ENCODE assay signal across 7 cellular contexts in genomic region chr1:151327903-151328674, GRCh38. TPM values are rescaled to one million over a fixed set of nuclear protein-coding genes. Genes with fewer than 3 reads are reported as not detected.
DNase-seq lines count a peak whose midpoint lies in the region; ATAC-seq and TF ChIP-seq lines count a peak whose summit lies in the region.

No MANE protein-coding gene starts in this region.

- POLR2A ChIA-PET in T-cell (lab: Charles Lee): interaction anchor here (0.5 to 1.2 kb wide), 6 partner anchors 10 to 940 kb away, joined by 3 to 6 read pairs (median 3); partner anchors contain the start of gene PSMB4 (in 1 of the 2)

- ATAC-seq in GM18511 (IDR thresholded peaks at IDR 0.05; ENCODE audit: unreplicated experiment) (peak; percentile 20), HG02759 (IDR thresholded peaks at IDR 0.05; ENCODE audit: unreplicated experiment) (peak; percentile 13), T-cell (replicated peaks in 1 of 4) (peak; percentile 11 to 19 (median 14)), HG03432 (IDR thresholded peaks at IDR 0.05; ENCODE audit: unreplicated experiment) (no peak)

- H4K20me1 ChIP-seq in fibroblast of lung (ENCODE audit: control insufficient read depth, extremely low read depth, insufficient read depth, low read length): no peaks in the 10 kb centered on the region

- CTCF ChIA-PET in T-cell (lab: Charles Lee): interaction anchor here in 1 of 2 donors (0.5 to 2.7 kb wide), 8 partner anchors 10 to 133 kb away, joined by 3 to 36 read pairs (median 4); partner anchors contain the start of genes PSMB4 and RFX5

- H3K4me3 ChIP-seq in fibroblast of lung (replicated peaks in 1 of 4; ENCODE audit: control extremely low read depth in 1 of 4, insufficient read depth in 1 of 4, low read depth in 3 of 4, low read length in 4 of 4): peak overlapping the region; percentile 38 to 93 (median 92)
- peak overlapping the region; percentile 62 to 77 for H3K4me3 ChIP-seq in neuronal stem cell (ENCODE audit: low read length in 2 of 2)

- H3K27ac ChIP-seq in fibroblast of lung (ENCODE audit: insufficient read depth, low read length) (peak overlapping the region; percentile 93), neuronal stem cell (replicated peaks; ENCODE audit: low read length) (peak overlapping the region; percentile 59)

- peaks cover 29 to 41% (median 41%) of the 10 kb centered on the region in 3 donors for H3K4me1 Mint-ChIP-seq in T-cell

- H3K9me3 Mint-ChIP-seq in T-cell: no peaks in the 10 kb centered on the region

- peak overlapping the region; percentile 63 for H2BK12ac ChIP-seq in neuronal stem cell (ENCODE audit: low read length)

- peak overlapping the region; percentile 41 for H3K9ac ChIP-seq in fibroblast of lung (ENCODE audit: insufficient read depth, low read length)
- H3K9ac ChIP-seq in neuronal stem cell (ENCODE audit: low read depth, low read length, poor library complexity): peak overlapping the region; percentile 64

- H3K79me1 ChIP-seq in neuronal stem cell (ENCODE audit: low read depth, low read length): peaks cover 3% of the 10 kb centered on the region

- H4K8ac ChIP-seq in neuronal stem cell (ENCODE audit: low read depth, low read length): peak overlapping the region; percentile 93

- H3K36me3 Mint-ChIP-seq in T-cell: peaks cover 13% of the 10 kb centered on the region

- H2BK15ac ChIP-seq in neuronal stem cell (ENCODE audit: low read length): peak overlapping the region; percentile 58

- H3K27me3 ChIP-seq in fibroblast of lung (ENCODE audit: control insufficient read depth, insufficient read depth, low read length): no peaks in the 10 kb centered on the region
- H3K27me3 ChIP-seq in neuronal stem cell (ENCODE audit: control insufficient read depth in 3 of 3, insufficient read depth in 3 of 3, low read depth in 1 of 3, low read length in 3 of 3): no peaks in the 10 kb centered on the region

- H3K9me3 ChIP-seq in fibroblast of lung (ENCODE audit: control insufficient read depth, insufficient read depth, low read depth, low read length) (no peaks in the 10 kb centered on the region), neuronal stem cell (replicated peaks in 1 of 2; ENCODE audit: control insufficient read depth in 2 of 2, insufficient read depth in 1 of 2, low read depth in 1 of 2, low read length in 2 of 2) (no peaks in the 10 kb centered on the region)

- peaks cover 5% of the 10 kb centered on the region for H3K4me1 ChIP-seq in fibroblast of lung (ENCODE audit: control insufficient read depth, extremely low read depth, insufficient read depth, low read length)
- peaks cover 4 to 9% of the 10 kb centered on the region in 2 donors for H3K4me1 ChIP-seq in neuronal stem cell (ENCODE audit: control insufficient read depth in 2 of 2, insufficient read depth in 1 of 2, low read depth in 1 of 2, low read length in 2 of 2)

- H3K4me3 Mint-ChIP-seq in T-cell: peak overlapping the region; percentile 88 to 98 (median 96)

- no peak overlapping the region for H2AK5ac ChIP-seq in neuronal stem cell (ENCODE audit: low read depth, low read length)

- H3K23ac ChIP-seq in neuronal stem cell (ENCODE audit: low read depth, low read length, poor library complexity): no peak overlapping the region

- H2BK120ac ChIP-seq in neuronal stem cell (ENCODE audit: low read depth, low read length): no peak overlapping the region

- H3K4ac ChIP-seq in neuronal stem cell (ENCODE audit: low read length): no peak overlapping the region

- peaks cover 3% of the 10 kb centered on the region for H3K36me3 ChIP-seq in fibroblast of lung (ENCODE audit: control insufficient read depth, insufficient read depth, low read length)
- peaks cover 7 to 19% of the 10 kb centered on the region in 2 donors for H3K36me3 ChIP-seq in neuronal stem cell (replicated peaks in 1 of 2; ENCODE audit: control insufficient read depth in 2 of 2, insufficient read depth in 2 of 2, low read length in 2 of 2)

- peak overlapping the region; percentile 98 for H3K4me2 ChIP-seq in fibroblast of lung (ENCODE audit: extremely low read depth, insufficient read depth, low read length)
- peak overlapping the region; percentile 67 for H3K4me2 ChIP-seq in neuronal stem cell (ENCODE audit: insufficient read depth, low read length, poor library complexity, severe bottlenecking)

- peak overlapping the region; percentile 87 for H3K18ac ChIP-seq in neuronal stem cell (ENCODE audit: low read length)

- DNase-seq in T-cell: peak in 1 of 34 experiments; percentile 24
- no peak for DNase-seq in fibroblast of lung (ENCODE audit: low read depth in 2 of 2)
- DNase-seq in neuronal stem cell (ENCODE audit: low spot score): no peak
- no peak for DNase-seq in kidney tubule cell (ENCODE audit: low spot score)

- H3K14ac ChIP-seq in neuronal stem cell (ENCODE audit: low read length): no peak overlapping the region

- WGBS in neuronal stem cell (ENCODE audit: extremely low coverage in 2 of 2, insufficient read length in 2 of 2, insufficient replicate concordance in 1 of 2), 2 donors: no CpG with 5 or more reads among the region's 34 CpGs

- H3K79me2 ChIP-seq in fibroblast of lung (ENCODE audit: control insufficient read depth, insufficient read depth, low read length): peaks cover 34% of the 10 kb centered on the region

- H2AFZ ChIP-seq in fibroblast of lung (ENCODE audit: low read length) (peak overlapping the region; percentile 92), neuronal stem cell (ENCODE audit: low read length) (peak overlapping the region; percentile 81)

- H3K27ac Mint-ChIP-seq in T-cell: peak overlapping the region; percentile 99

- H4K91ac ChIP-seq in neuronal stem cell (ENCODE audit: low read depth, low read length, poor library complexity): no peak overlapping the region

- no peak overlapping the region for H2BK5ac ChIP-seq in neuronal stem cell (ENCODE audit: low read length)

- no peaks in the 10 kb centered on the region for H3K27me3 Mint-ChIP-seq in T-cell

- TF ChIP-seq CTCF in fibroblast of lung (conservative IDR thresholded peaks at IDR 0.05 in 1 of 2, IDR thresholded peaks at IDR 0.05 in 1 of 2; ENCODE audit: low read depth in 1 of 2, low read length in 2 of 2): no peak

RNA-seq across cellular contexts. Expression of gene PI4KB, which starts 0.9 kb away (rescaled TPM):
- total RNA-seq in T-cell (10 to 100 TPM; 64.9 to 96.9 (median 75.4) TPM), fibroblast of lung (42.1 and 65.7 TPM in 2 replicates)
- polyA plus RNA-seq in fibroblast of lung: 75.4 and 92.9 TPM in 2 replicates
- 47.5 and 58.3 TPM in 2 replicates for polyA plus RNA-seq in fibroblast of lung (2012)
- polyA minus RNA-seq in fibroblast of lung (ENCODE audit: low replicate concordance): 181 and 222 TPM in 2 replicates
- 22.4 TPM for polyA plus RNA-seq in neuronal stem cell (2013, experiment 1 of 2)
- polyA plus RNA-seq in neuronal stem cell (2013, experiment 2 of 2): 20.7 TPM

RNA-seq across cellular contexts. Expression of gene RFX5, which starts 19.0 kb away (rescaled TPM):
- 10 to 100 TPM; 50.3 to 79.8 (median 70.2) TPM for total RNA-seq in T-cell
- total RNA-seq in fibroblast of lung: 21.6 and 35.5 TPM in 2 replicates
- 18.4 and 20.1 TPM in 2 replicates for polyA plus RNA-seq in fibroblast of lung
- 15.2 and 16.1 TPM in 2 replicates for polyA plus RNA-seq in fibroblast of lung (2012)
- 20.7 and 104 TPM in 2 replicates for polyA minus RNA-seq in fibroblast of lung (ENCODE audit: low replicate concordance)
- 62.7 TPM for polyA plus RNA-seq in neuronal stem cell (2013, experiment 1 of 2)
- polyA plus RNA-seq in neuronal stem cell (2013, experiment 2 of 2): 61.3 TPM

RNA-seq across cellular contexts. Expression of gene SELENBP1, which starts 44.4 kb away (rescaled TPM):
- total RNA-seq in T-cell: 1 to 10 TPM in 1 of 5 donors, under 1 TPM in 2, not detected in 2; 0.72 to 1.2 (median 0.93) TPM
- total RNA-seq in fibroblast of lung: 59.6 and 65.9 TPM in 2 replicates
- polyA plus RNA-seq in fibroblast of lung: 60.6 and 85.4 TPM in 2 replicates
- 54.3 and 72.6 TPM in 2 replicates for polyA plus RNA-seq in fibroblast of lung (2012)
- 58.4 and 79.8 TPM in 2 replicates for polyA minus RNA-seq in fibroblast of lung (ENCODE audit: low replicate concordance)
- 35.5 TPM for polyA plus RNA-seq in neuronal stem cell (2013, experiment 1 of 2)
- polyA plus RNA-seq in neuronal stem cell (2013, experiment 2 of 2): 34.7 TPM

RNA-seq across cellular contexts. Expression of gene ZNF687, which starts 46.0 kb away (rescaled TPM):
- total RNA-seq in T-cell (10 to 100 TPM; 27.7 to 44.2 (median 40.5) TPM), fibroblast of lung (8.2 and 11.7 TPM in 2 replicates)
- polyA plus RNA-seq in fibroblast of lung: 7.2 and 7.6 TPM in 2 replicates
- 9.0 and 9.6 TPM in 2 replicates for polyA plus RNA-seq in fibroblast of lung (2012)
- polyA minus RNA-seq in fibroblast of lung (ENCODE audit: low replicate concordance): 41.4 and 61.9 TPM in 2 replicates
- polyA plus RNA-seq in neuronal stem cell (2013, experiment 1 of 2): 20.9 TPM
- 21.3 TPM for polyA plus RNA-seq in neuronal stem cell (2013, experiment 2 of 2)

Comparison
In these comparisons a context has a peak if more than half of its experiments do, and no peak if none do; other contexts are left out.
1. RNA of gene SELENBP1, which starts 44.4 kb away (total RNA-seq): 59.6 to 65.9 TPM in fibroblast of lung; 0.72 to 1.2 TPM in T-cell; every median in the first group is over 10 times any median in the second.